25 cellular contexts compared by ENCODE assay signal in genomic region chr6:168090064-168090690, GRCh38. TPM values are rescaled to one million over a fixed set of nuclear protein-coding genes. Genes with fewer than 3 reads are reported as not detected.
DNase-seq lines count a peak whose midpoint lies in the region; FAIRE-seq and TF ChIP-seq lines count a peak whose summit lies in the region.
"Had no signal": no experiment of that assay in that cellular context is flagged by ENCODE, and none has a peak within 500 bp of the region (broad histone marks: within the 10 kb centered on the region; RNA-seq: fewer than 3 reads in every experiment).

No MANE protein-coding gene starts in this region.

- H3K14ac ChIP-seq in mesenchymal stem cell (ENCODE audit: low read length in 2 of 2), result no peak overlapping the region

- no peak overlapping the region for H2BK12ac ChIP-seq in mesenchymal stem cell (ENCODE audit: low read length in 2 of 2)

- H3K27ac ChIP-seq in HEK293 (ENCODE audit: extremely low read depth, low read depth, low read length), result no peak overlapping the region
- no peak overlapping the region for H3K27ac ChIP-seq in astrocyte (ENCODE audit: low read depth, low read length)
- H3K27ac ChIP-seq in mesenchymal stem cell (ENCODE audit: low read length, poor library complexity, severe bottlenecking), result no peak overlapping the region
- H3K27ac ChIP-seq: SJSA1 had no signal

- FAIRE-seq in astrocyte (lab: Jason Lieb, UNC), result no peak
- FAIRE-seq: GM19239 had no signal

- H3K79me2 ChIP-seq in astrocyte (ENCODE audit: insufficient read depth, low read length), result no peaks in the 10 kb centered on the region

- H3K36me3 ChIP-seq in HEK293 (ENCODE audit: control insufficient read depth in 2 of 2, insufficient read depth in 1 of 2, low read length in 2 of 2) (no peaks in the 10 kb centered on the region), astrocyte (ENCODE audit: insufficient read depth, low read length) (no peaks in the 10 kb centered on the region), mesenchymal stem cell (ENCODE audit: control insufficient read depth in 1 of 2, insufficient read depth in 2 of 2, low read depth in 1 of 2, low read length in 2 of 2) (no peaks in the 10 kb centered on the region)
- H3K36me3 ChIP-seq: BE2C, SJSA1 had no signal

- peaks cover 5% of the 10 kb centered on the region for H3K4me1 Mint-ChIP-seq in astrocyte (ENCODE audit: low read depth, unreplicated experiment)
- H3K4me1 Mint-ChIP-seq: CD14-positive monocyte had no signal

- H3K4me1 ChIP-seq in HEK293 (ENCODE audit: control insufficient read depth, insufficient read depth, low read length), result no peaks in the 10 kb centered on the region
- no peaks in the 10 kb centered on the region for H3K4me1 ChIP-seq in astrocyte (ENCODE audit: insufficient read depth, low read length)
- peaks cover 30% of the 10 kb centered on the region for H3K4me1 ChIP-seq in mesenchymal stem cell (ENCODE audit: control insufficient read depth, insufficient read depth, low read depth, low read length)
- H3K4me1 ChIP-seq: BE2C, SJSA1 had no signal

- no peak overlapping the region for H3K23ac ChIP-seq in mesenchymal stem cell (ENCODE audit: low read length in 2 of 2)

- H4K91ac ChIP-seq in mesenchymal stem cell (ENCODE audit: low read length), result peak overlapping the region; percentile 37

- H3K36me3 Mint-ChIP-seq in astrocyte (ENCODE audit: low read depth, unreplicated experiment), result no peaks in the 10 kb centered on the region
- H3K36me3 Mint-ChIP-seq: CD14-positive monocyte had no signal

- no peaks in the 10 kb centered on the region for H4K20me1 ChIP-seq in astrocyte (ENCODE audit: insufficient read depth, low read length)

- H2AFZ ChIP-seq in astrocyte (ENCODE audit: low read depth, low read length), result no peak overlapping the region
- no peak overlapping the region for H2AFZ ChIP-seq in mesenchymal stem cell (ENCODE audit: low read depth, low read length)

- peak overlapping the region; percentile 77 for H2BK15ac ChIP-seq in mesenchymal stem cell (ENCODE audit: low read depth, poor library complexity, severe bottlenecking)

- intact Hi-C loops in posterior vena cava (cut with DNase I), result no loop called here

- TF ChIP-seq CTCF in HEK293 (tag by site-specific recombination; IDR thresholded peaks at IDR 0.05) (no peak), astrocyte (IDR thresholded peaks at IDR 0.05; ENCODE audit: insufficient read depth, low read depth, low read length) (no peak), GM10248 (IDR thresholded peaks at IDR 0.05; ENCODE audit: control extremely low read depth, extremely low read depth, low read depth, missing control alignments) (no peak)

- peak overlapping the region; percentile 62 for H3K27ac Mint-ChIP-seq in astrocyte (ENCODE audit: unreplicated experiment)
- H3K27ac Mint-ChIP-seq: CD14-positive monocyte, HFFc6 had no signal

- no peak overlapping the region for H3K9ac ChIP-seq in astrocyte (ENCODE audit: low read length)
- H3K9ac ChIP-seq in mesenchymal stem cell (ENCODE audit: low read length), result no peak overlapping the region

- H3K9me3 Mint-ChIP-seq in astrocyte (ENCODE audit: unreplicated experiment), result peaks cover 3% of the 10 kb centered on the region

- no peaks in the 10 kb centered on the region for H3K79me1 ChIP-seq in mesenchymal stem cell (replicated peaks; ENCODE audit: low read length, poor library complexity, severe bottlenecking)

- in situ Hi-C loops in ACHN (cut with HindIII; ENCODE audit: low pct_ligation_motif_present, low pct_unique_long_range_greater_than_20kb, low sequenced_read_pairs), result no loop called here

- H4K8ac ChIP-seq in mesenchymal stem cell (ENCODE audit: low read length), result no peak overlapping the region

- H3K4me2 ChIP-seq in astrocyte (ENCODE audit: low read length) (no peak overlapping the region), mesenchymal stem cell (ENCODE audit: low read length, poor library complexity, severe bottlenecking) (no peak overlapping the region)

- no peak overlapping the region for H2BK5ac ChIP-seq in mesenchymal stem cell (ENCODE audit: low read depth, low read length, poor library complexity, severe bottlenecking)

- DNase-seq in astrocyte (ENCODE audit: low read depth), result no peak
- DNase-seq in mesenchymal stem cell, result no peak
- DNase-seq in posterior vena cava (ENCODE audit: low spot score), result peak; percentile 71
- DNase-seq in activated CD4-positive, CD25-positive, alpha-beta regulatory T cell treated with anti-CD3 and anti-CD28 coated beads, Interleukin-2, amount 50 U/mL, for 72 hours, result no peak
- no peak for DNase-seq in ACHN
- DNase-seq in GM10248 (ENCODE audit: extremely low spot score), result no peak
- DNase-seq: BE2C, DND-41, HFFc6, KBM-7, MV-4-11, NCI-H1105, NCI-H1436 treated with DMSO at 0.1 percent for 48 hours, NCI-H187 treated with DMSO at 0.1 percent for 48 hours, NCI-H446, NCI-H524 treated with DMSO at 0.1 percent for 48 hours, PC-3 had no signal

- H3K4me3 Mint-ChIP-seq in astrocyte (ENCODE audit: unreplicated experiment), result no peak overlapping the region
- H3K4me3 Mint-ChIP-seq: CD14-positive monocyte, HFFc6 had no signal

- H3K27me3 ChIP-seq in astrocyte (ENCODE audit: insufficient read depth, low read length), result no peaks in the 10 kb centered on the region
- peaks cover under 1 to 23% of the 10 kb centered on the region in 2 experiments for H3K27me3 ChIP-seq in mesenchymal stem cell (ENCODE audit: control insufficient read depth in 1 of 2, insufficient read depth in 1 of 2, low read length in 2 of 2)
- H3K27me3 ChIP-seq: BE2C, SJSA1 had no signal

- no peak overlapping the region for H3K4me3 ChIP-seq in HEK293 (ENCODE audit: low read depth, low read length)
- H3K4me3 ChIP-seq in astrocyte (ENCODE audit: insufficient read depth, low read depth, low read length), result no peak overlapping the region
- no peak overlapping the region for H3K4me3 ChIP-seq in mesenchymal stem cell (ENCODE audit: insufficient read depth in 1 of 2, low read depth in 1 of 2, low read length in 2 of 2)
- H3K4me3 ChIP-seq: SJSA1 had no signal

- 85% methylated on average over 16 of the region's 16 CpGs for WGBS in mesenchymal stem cell

- no peak overlapping the region for H2BK120ac ChIP-seq in mesenchymal stem cell (ENCODE audit: low read depth, low read length)

- no peak overlapping the region for H3K4ac ChIP-seq in mesenchymal stem cell (ENCODE audit: low read depth in 1 of 2, low read length in 2 of 2)

- CTCF ChIA-PET in HEK293 (lab: Yijun Ruan, JAX), result interaction anchor here (0.6 kb wide), 1 partner anchor 265 kb away, joined by 3 read pairs; no protein-coding TSS in a partner anchor
- CTCF ChIA-PET in GM10248 (lab: Yijun Ruan, JAX), result no interaction called here

- POLR2A ChIA-PET in HEK293 (lab: Yijun Ruan, JAX) (no interaction called here), GM10248 (lab: Yijun Ruan, JAX) (no interaction called here)

- H3K27me3 Mint-ChIP-seq in astrocyte (ENCODE audit: low read depth, unreplicated experiment), result peaks cover 26% of the 10 kb centered on the region

- H3K18ac ChIP-seq in mesenchymal stem cell (ENCODE audit: low read depth in 1 of 2, low read length in 2 of 2), result no peak overlapping the region

- H2AK5ac ChIP-seq in mesenchymal stem cell (ENCODE audit: low read length, severe bottlenecking), result no peak overlapping the region

- no peaks in the 10 kb centered on the region for H3K9me3 ChIP-seq in HEK293 (ENCODE audit: control insufficient read depth, insufficient read depth, low read depth, low read length)
- no peaks in the 10 kb centered on the region for H3K9me3 ChIP-seq in astrocyte (ENCODE audit: insufficient read depth, low read depth, low read length)
- peaks cover 4% of the 10 kb centered on the region for H3K9me3 ChIP-seq in mesenchymal stem cell (ENCODE audit: control insufficient read depth, low read length)
- H3K9me3 ChIP-seq: BE2C had no signal

TF ChIP-seq in HEK293, 187 proteins besides CTCF, POLR2A, EP300 and RAD21:
- TF ChIP-seq ZNF623 (tag by site-specific recombination; IDR thresholded peaks at IDR 0.05), result peak; percentile 97
- TF ChIP-seq ZBTB48 (tag by site-specific recombination; IDR thresholded peaks at IDR 0.05), result no peak

RNA-seq across cellular contexts. Expression of gene FRMD1, which starts 11.2 kb away (rescaled TPM):
- not detected in 2 replicates for total RNA-seq in astrocyte
- not detected for polyA plus RNA-seq in mesenchymal stem cell (2013, experiment 1 of 2)
- not detected for polyA plus RNA-seq in mesenchymal stem cell (2013, experiment 2 of 2)
- under 1 TPM in 1 of 2 donors, not detected in 1; 0.14 TPM for total RNA-seq in posterior vena cava
- total RNA-seq: A673, H7, HFFc6, LHCN-M2, MCF 10A, PC-3, SJSA1 had no signal
- polyA plus RNA-seq: CD14-positive monocyte had no signal
